ENCODE assay signal across 17 cellular contexts in genomic region chr3:122826315-122826714, GRCh38.
"Had no signal": no experiment of that assay in that cellular context is flagged by ENCODE, and none has a peak within 500 bp of the region (broad histone marks: within the 10 kb centered on the region; RNA-seq: fewer than 3 reads in every experiment).

No MANE protein-coding gene starts in this region.

- H3K27ac ChIP-seq: gastroesophageal sphincter, sigmoid colon, tibial artery had no signal

- H3K9me3 ChIP-seq: gastroesophageal sphincter, right atrium auricular region, sigmoid colon, tibial artery had no signal

- H3K4me1 ChIP-seq: gastroesophageal sphincter, sigmoid colon, tibial artery had no signal

- H3K4me3 ChIP-seq: gastroesophageal sphincter, right atrium auricular region, sigmoid colon, smooth muscle cell, tibial artery had no signal

- DNase-seq: dermis blood vessel endothelial cell; endodermal cell; glutamatergic neuron; left colon; mammary epithelial cell; natural killer cell; posterior cingulate gyrus; sigmoid colon; stimulated activated CD4-positive, alpha-beta T cell treated with anti-CD3 and anti-CD28 coated beads, Interleukin-2, amount 100 ng/mL, for 48 hours; stimulated activated naive CD4-positive, alpha-beta T cell treated with Interleukin-2 at 50 U/mL for 16 hours; tibial artery had no signal

- H3K27me3 ChIP-seq: gastroesophageal sphincter, right atrium auricular region, sigmoid colon, tibial artery had no signal

- H3K4me2 ChIP-seq: smooth muscle cell had no signal

- H3K9me3 Mint-ChIP-seq: endodermal cell, natural killer cell had no signal

- ATAC-seq: left colon, natural killer cell had no signal

- H3K4me3 Mint-ChIP-seq: endodermal cell, natural killer cell, neural crest cell had no signal

- H3K4me1 Mint-ChIP-seq: endodermal cell had no signal

- H3K27ac Mint-ChIP-seq: endodermal cell, natural killer cell had no signal

- FAIRE-seq: endothelial cell of umbilical vein, keratinocyte had no signal
